ENCODE assay signal across 8 cellular contexts in the genomic region with DNA sequence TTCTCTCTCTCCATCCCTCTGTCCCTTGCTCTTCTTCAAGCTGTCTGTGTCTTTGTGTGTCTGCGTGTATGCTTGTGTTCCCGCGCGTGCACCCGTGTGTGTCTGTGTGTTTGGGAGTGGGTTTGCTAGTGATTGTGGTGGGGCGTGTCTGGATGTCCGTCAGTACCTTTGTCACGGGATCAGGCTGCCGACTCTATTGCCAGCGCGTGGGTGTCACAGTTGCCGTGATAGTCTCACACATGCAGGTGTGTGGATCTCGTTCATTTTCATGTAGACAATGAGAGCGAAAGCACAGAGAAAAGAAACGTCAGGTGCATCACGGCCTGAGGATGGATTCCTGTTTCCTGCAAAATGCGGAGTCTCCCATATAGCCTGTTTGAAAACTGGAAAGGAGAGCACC.
DNase-seq lines count a peak whose midpoint lies in the region; ATAC-seq, FAIRE-seq and TF ChIP-seq lines count a peak whose summit lies in the region.
"Not testable (repeated sequence)": the region's sequence is repeated elsewhere in the genome, so short reads cannot be mapped to it uniquely, and the experiment has no call there.

No MANE protein-coding gene starts in this region.

- ATAC-seq in central memory CD8-positive, alpha-beta T cell (replicated peaks; ENCODE audit: extremely low read depth, poor library complexity, severe bottlenecking): not testable (repeated sequence)

- H3K4me1 Mint-ChIP-seq in H9; activated CD4-positive, alpha-beta memory T cell treated with anti-CD3 and anti-CD28 coated beads, Interleukin-2, amount 10 ng/mL, durations not matched to agents 7 days and 5 days; activated naive CD4-positive, alpha-beta T cell treated with anti-CD3 and anti-CD28 coated beads, Interleukin-2, amount 10 ng/mL, durations not matched to agents 7 days and 5 days; central memory CD8-positive, alpha-beta T cell; glutamatergic neuron (ENCODE audit: low read depth, unreplicated experiment): not testable (repeated sequence)

- H3K27me3 ChIP-seq in H9 (ENCODE audit: insufficient read depth, low read length); osteoblast (ENCODE audit: insufficient read depth, low read length): not testable (repeated sequence)
- peaks cover 50% of the 10 kb centered on the region for H3K27me3 ChIP-seq in NT2/D1 (ENCODE audit: insufficient read depth, insufficient read length)

- not testable (repeated sequence) for H2BK12ac ChIP-seq in H9 (ENCODE audit: insufficient read length, low read depth, low read length)

- not testable (repeated sequence) for H4K8ac ChIP-seq in H9 (replicated peaks; ENCODE audit: insufficient read length, low read depth, low read length)

- not testable (repeated sequence) for H2AFZ ChIP-seq in H9 (ENCODE audit: low read length); osteoblast (ENCODE audit: low read length)

- not testable (repeated sequence) for H3K4me2 ChIP-seq in H9 (ENCODE audit: insufficient read depth, insufficient read length, low read length); osteoblast (ENCODE audit: insufficient read depth, low read length)

- TF ChIP-seq CTCF in H9 (conservative IDR thresholded peaks at IDR 0.05); glutamatergic neuron (IDR thresholded peaks at IDR 0.05; ENCODE audit: partially characterized antibody, unreplicated experiment); kidney (IDR thresholded peaks at IDR 0.05; ENCODE audit: borderline replicate concordance, extremely low read depth, insufficient read depth); osteoblast (IDR thresholded peaks at IDR 0.05; ENCODE audit: extremely low read depth, low read depth, low read length): not testable (repeated sequence)

- H2BK15ac ChIP-seq in H9 (ENCODE audit: low read depth, low read length): not testable (repeated sequence)

- not testable (repeated sequence) for H3K23ac ChIP-seq in H9 (ENCODE audit: insufficient read length, low read depth, low read length)

- H3K36me3 Mint-ChIP-seq in H9 (ENCODE audit: insufficient read depth in 1 of 3, low read depth in 3 of 3): peaks cover 34 to 51% (median 44%) of the 10 kb centered on the region in 3 experiments
- H3K36me3 Mint-ChIP-seq in activated CD4-positive, alpha-beta memory T cell treated with anti-CD3 and anti-CD28 coated beads, Interleukin-2, amount 10 ng/mL, durations not matched to agents 7 days and 5 days (ENCODE audit: low read depth); activated naive CD4-positive, alpha-beta T cell treated with anti-CD3 and anti-CD28 coated beads, Interleukin-2, amount 10 ng/mL, durations not matched to agents 7 days and 5 days; central memory CD8-positive, alpha-beta T cell (ENCODE audit: insufficient read depth): not testable (repeated sequence)
- peaks cover 21% of the 10 kb centered on the region for H3K36me3 Mint-ChIP-seq in glutamatergic neuron (ENCODE audit: unreplicated experiment)

- H3K23me2 ChIP-seq in H9 (ENCODE audit: insufficient read length, low read depth, low read length, poor library complexity, severe bottlenecking): not testable (repeated sequence)

- not testable (repeated sequence) for H3T11ph ChIP-seq in H9 (ENCODE audit: low read length)

- H3K4me3 Mint-ChIP-seq in H9; glutamatergic neuron (ENCODE audit: unreplicated experiment): not testable (repeated sequence)
- H3K4me3 Mint-ChIP-seq in activated CD4-positive, alpha-beta memory T cell treated with anti-CD3 and anti-CD28 coated beads, Interleukin-2, amount 10 ng/mL, durations not matched to agents 7 days and 5 days: peak overlapping the region; percentile 7
- peak overlapping the region; percentile 3 for H3K4me3 Mint-ChIP-seq in activated naive CD4-positive, alpha-beta T cell treated with anti-CD3 and anti-CD28 coated beads, Interleukin-2, amount 10 ng/mL, durations not matched to agents 7 days and 5 days
- H3K4me3 Mint-ChIP-seq in central memory CD8-positive, alpha-beta T cell: peak overlapping the region; percentile 3

- no CpG with 5 or more reads among the region's 17 CpGs for WGBS in H9 (ENCODE audit: extremely low coverage, insufficient read length, low lambda C conversion rate)

- not testable (repeated sequence) for H3K36me3 ChIP-seq in NT2/D1 (ENCODE audit: insufficient read depth, insufficient read length, low read length); kidney (ENCODE audit: control insufficient read depth in 1 of 2, insufficient read depth in 2 of 2, low read length in 2 of 2); osteoblast (ENCODE audit: insufficient read depth, low read length)

- not testable (repeated sequence) for H3K4me1 ChIP-seq in H9 (ENCODE audit: insufficient read depth, low read length); NT2/D1 (ENCODE audit: insufficient read depth, insufficient read length); kidney (ENCODE audit: control insufficient read depth in 1 of 2, insufficient read depth in 1 of 2, low read depth in 1 of 2, low read length in 2 of 2); osteoblast (ENCODE audit: insufficient read depth, low read length)

- not testable (repeated sequence) for FAIRE-seq in kidney (lab: Jason Lieb, UNC)

- not testable (repeated sequence) for H3K18ac ChIP-seq in H9 (ENCODE audit: insufficient read length, low read depth, low read length)

- not testable (repeated sequence) for H2BK5ac ChIP-seq in H9 (ENCODE audit: insufficient read length, low read length)

- not testable (repeated sequence) for H3K14ac ChIP-seq in H9 (ENCODE audit: insufficient read depth, low read length)

- H3K27me3 Mint-ChIP-seq in H9 (ENCODE audit: low read depth) (peaks cover 12% of the 10 kb centered on the region), glutamatergic neuron (ENCODE audit: unreplicated experiment) (peaks cover 21% of the 10 kb centered on the region)
- peaks cover 22% of the 10 kb centered on the region for H3K27me3 Mint-ChIP-seq in activated CD4-positive, alpha-beta memory T cell treated with anti-CD3 and anti-CD28 coated beads, Interleukin-2, amount 10 ng/mL, durations not matched to agents 7 days and 5 days
- peaks cover 61% of the 10 kb centered on the region for H3K27me3 Mint-ChIP-seq in activated naive CD4-positive, alpha-beta T cell treated with anti-CD3 and anti-CD28 coated beads, Interleukin-2, amount 10 ng/mL, durations not matched to agents 7 days and 5 days
- H3K27me3 Mint-ChIP-seq in central memory CD8-positive, alpha-beta T cell: peaks cover 56% of the 10 kb centered on the region

- H3K9me3 ChIP-seq in H9 (ENCODE audit: control insufficient read depth, low read depth, low read length): peaks cover 60% of the 10 kb centered on the region
- H3K9me3 ChIP-seq in NT2/D1 (ENCODE audit: insufficient read depth, low read length); kidney (ENCODE audit: control insufficient read depth in 1 of 2, low read length in 2 of 2); osteoblast (ENCODE audit: low read depth, low read length): not testable (repeated sequence)

- not testable (repeated sequence) for H4K91ac ChIP-seq in H9 (ENCODE audit: insufficient read length, low read depth, low read length)

- not testable (repeated sequence) for H3K56ac ChIP-seq in H9 (ENCODE audit: insufficient read length, low read depth, low read length)

- not testable (repeated sequence) for H4K5ac ChIP-seq in H9 (ENCODE audit: insufficient read length, low read depth, low read length)

- H2BK120ac ChIP-seq in H9 (ENCODE audit: low read depth, low read length, poor library complexity, severe bottlenecking): not testable (repeated sequence)

- not testable (repeated sequence) for H3K9ac ChIP-seq in H9 (ENCODE audit: extremely low read depth, insufficient read length, low read length); NT2/D1 (ENCODE audit: insufficient read length, low read depth); kidney (ENCODE audit: low read length in 2 of 2)

- POLR2A ChIA-PET in activated CD4-positive, alpha-beta memory T cell treated with anti-CD3 and anti-CD28 coated beads, Interleukin-2, amount 10 ng/mL, durations not matched to agents 7 days and 5 days (lab: Charles Lee): not testable (repeated sequence)

- H3K9me3 Mint-ChIP-seq in H9 (peaks cover 81 to 87% of the 10 kb centered on the region in 2 experiments), glutamatergic neuron (ENCODE audit: unreplicated experiment) (peaks cover 44% of the 10 kb centered on the region)
- H3K9me3 Mint-ChIP-seq in activated CD4-positive, alpha-beta memory T cell treated with anti-CD3 and anti-CD28 coated beads, Interleukin-2, amount 10 ng/mL, durations not matched to agents 7 days and 5 days: peaks cover 31% of the 10 kb centered on the region
- H3K9me3 Mint-ChIP-seq in activated naive CD4-positive, alpha-beta T cell treated with anti-CD3 and anti-CD28 coated beads, Interleukin-2, amount 10 ng/mL, durations not matched to agents 7 days and 5 days: peaks cover 32% of the 10 kb centered on the region
- H3K9me3 Mint-ChIP-seq in central memory CD8-positive, alpha-beta T cell: peaks cover 28% of the 10 kb centered on the region

- not testable (repeated sequence) for H3K27ac ChIP-seq in H9 (ENCODE audit: insufficient read length, low read depth, low read length); kidney (ENCODE audit: low read depth in 2 of 2, low read length in 2 of 2); osteoblast (ENCODE audit: low read depth, low read length)

- not testable (repeated sequence) for H4K20me1 ChIP-seq in H9 (ENCODE audit: control insufficient read depth, insufficient read depth, insufficient read length); osteoblast (ENCODE audit: insufficient read depth, low read length)

- CTCF ChIA-PET in activated CD4-positive, alpha-beta memory T cell treated with anti-CD3 and anti-CD28 coated beads, Interleukin-2, amount 10 ng/mL, durations not matched to agents 7 days and 5 days (lab: Charles Lee); activated naive CD4-positive, alpha-beta T cell treated with anti-CD3 and anti-CD28 coated beads, Interleukin-2, amount 10 ng/mL, durations not matched to agents 7 days and 5 days (lab: Charles Lee): not testable (repeated sequence)

- not testable (repeated sequence) for H3K79me2 ChIP-seq in H9 (ENCODE audit: insufficient read depth, low read length); osteoblast (ENCODE audit: insufficient read depth, low read length)

- peak; percentile 28 for DNase-seq in H9
- not testable (repeated sequence) for DNase-seq in NT2/D1 (ENCODE audit: low read depth, low spot score); activated CD4-positive, alpha-beta memory T cell treated with anti-CD3 and anti-CD28 coated beads, Interleukin-2, amount 10 ng/mL, durations not matched to agents 7 days and 5 days; activated naive CD4-positive, alpha-beta T cell treated with anti-CD3 and anti-CD28 coated beads, Interleukin-2, amount 10 ng/mL, durations not matched to agents 7 days and 5 days; central memory CD8-positive, alpha-beta T cell (ENCODE audit: low spot score in 2 of 2); glutamatergic neuron
- peak; percentile 39 for DNase-seq in kidney
- DNase-seq in osteoblast (ENCODE audit: insufficient read length, low spot score, missing footprints): peak; percentile 69

- peak overlapping the region; percentile 29 for H3K4me3 ChIP-seq in NT2/D1 (ENCODE audit: insufficient read length, low read depth)
- H3K4me3 ChIP-seq in kidney (ENCODE audit: low read length in 2 of 2); osteoblast (ENCODE audit: insufficient read depth, low read length): not testable (repeated sequence)

- H2BK20ac ChIP-seq in H9 (ENCODE audit: low read depth, low read length, poor library complexity, severe bottlenecking): not testable (repeated sequence)

- not testable (repeated sequence) for H3K79me1 ChIP-seq in H9 (ENCODE audit: insufficient read depth, low read depth, low read length, poor library complexity, severe bottlenecking)

- intact Hi-C loops in kidney (cut with DNase I): not testable (repeated sequence)

- H3K27ac Mint-ChIP-seq in H9; activated CD4-positive, alpha-beta memory T cell treated with anti-CD3 and anti-CD28 coated beads, Interleukin-2, amount 10 ng/mL, durations not matched to agents 7 days and 5 days; activated naive CD4-positive, alpha-beta T cell treated with anti-CD3 and anti-CD28 coated beads, Interleukin-2, amount 10 ng/mL, durations not matched to agents 7 days and 5 days; central memory CD8-positive, alpha-beta T cell (ENCODE audit: low read depth): not testable (repeated sequence)
- peak overlapping the region; percentile 34 for H3K27ac Mint-ChIP-seq in glutamatergic neuron (ENCODE audit: unreplicated experiment)

- not testable (repeated sequence) for H2AK5ac ChIP-seq in H9 (ENCODE audit: insufficient read length, low read length)

- not testable (repeated sequence) for H3K4ac ChIP-seq in H9 (ENCODE audit: low read depth, low read length)
